ENCODE assay signal across 19 cellular contexts in genomic region chr4:1652088-1652487, GRCh38. TPM values are rescaled to one million over a fixed set of nuclear protein-coding genes. Genes with fewer than 3 reads are reported as not detected.
A peak's percentile ranks its signal among the peaks of the same experiment; 100 is the strongest.
DNase-seq lines count a peak whose midpoint lies in the region; ATAC-seq, FAIRE-seq and TF ChIP-seq lines count a peak whose summit lies in the region.
"Had no signal": no experiment of that assay in that cellular context is flagged by ENCODE, and none has a peak within 500 bp of the region (broad histone marks: within the 10 kb centered on the region; RNA-seq: fewer than 3 reads in every experiment).

No MANE protein-coding gene starts in this region.

- peak overlapping the region; percentile 19 for H3K23ac ChIP-seq in trophoblast cell (ENCODE audit: low read length)

- H2AFZ ChIP-seq in HepG2 (ENCODE audit: low read length) (no peak overlapping the region), trophoblast cell (ENCODE audit: insufficient read depth, low read length, poor library complexity) (no peak overlapping the region)
- H2AFZ ChIP-seq: GM23248 had no signal

- H4K8ac ChIP-seq in trophoblast cell (ENCODE audit: low read depth, low read length): no peak overlapping the region

- H3K36me3 ChIP-seq in HepG2 (replicated peaks in 1 of 2; ENCODE audit: control insufficient read depth in 1 of 2, insufficient read depth in 2 of 2, low read length in 2 of 2): no peaks in the 10 kb centered on the region
- no peaks in the 10 kb centered on the region for H3K36me3 ChIP-seq in right lobe of liver
- H3K36me3 ChIP-seq in bronchial epithelial cell (ENCODE audit: control insufficient read depth, insufficient read depth, low read length): no peaks in the 10 kb centered on the region
- no peaks in the 10 kb centered on the region for H3K36me3 ChIP-seq in trophoblast cell (ENCODE audit: control insufficient read depth in 1 of 2, insufficient read depth in 2 of 2, low read length in 2 of 2)

- CTCF ChIA-PET in HepG2 (lab: Yijun Ruan, JAX; ENCODE audit: low intra/inter-chr PET ratio, low total read pairs): no interaction called here

- no peak overlapping the region for H2AK5ac ChIP-seq in trophoblast cell (ENCODE audit: low read length)

- H2BK5ac ChIP-seq in trophoblast cell (ENCODE audit: low read depth, low read length, poor library complexity): no peak overlapping the region

- TF ChIP-seq EP300 in HepG2 (IDR thresholded peaks at IDR 0.05; ENCODE audit: low read depth in 2 of 2, low read length in 2 of 2) (no peak), HepG2 (CRISPR knock-in tag; IDR thresholded peaks at IDR 0.05; ENCODE audit: borderline replicate concordance) (no peak)

- H4K12ac ChIP-seq in trophoblast cell (ENCODE audit: low read depth, low read length): no peak overlapping the region

- H3K4me3 ChIP-seq in HepG2 (replicated peaks in 1 of 3; ENCODE audit: insufficient read depth in 1 of 3, low read depth in 2 of 3, low read length in 3 of 3) (no peak overlapping the region), right lobe of liver (no peak overlapping the region), bronchial epithelial cell (ENCODE audit: low read depth, low read length) (no peak overlapping the region), trophoblast cell (ENCODE audit: low read depth, low read length) (peak overlapping the region; percentile 61)
- H3K4me3 ChIP-seq: A549, GM23248 had no signal

- ATAC-seq in HepG2 (no peak), right lobe of liver (no peak), HG03565 (IDR thresholded peaks at IDR 0.05; ENCODE audit: unreplicated experiment) (no peak), GM18870 (IDR thresholded peaks at IDR 0.05; ENCODE audit: unreplicated experiment) (no peak)
- ATAC-seq: A549 had no signal

- FAIRE-seq in HepG2 (lab: Jason Lieb, UNC) (peak; percentile 64), bronchial epithelial cell (lab: Jason Lieb, UNC) (peak; percentile 100)
- FAIRE-seq: A549, H54 had no signal

- in situ Hi-C loops in HepG2 (cut with HindIII; ENCODE audit: extremely low pct_ligation_motif_present, low pct_unique_long_range_greater_than_20kb): no loop called here

- no peak overlapping the region for H3K14ac ChIP-seq in trophoblast cell (ENCODE audit: low read length)

- DNase-seq in HepG2 (ENCODE audit: low spot score) (no peak), right lobe of liver (no peak), bronchial epithelial cell (ENCODE audit: low read depth) (no peak), trophoblast cell (no peak), activated gamma-delta T cell treated with Interleukin-2 at 50 U/mL for 16 hours (no peak)
- DNase-seq: AML-193; CD4-positive, alpha-beta memory T cell; DMS153; DMS79; GDM1; GM23248; HCEC 1CT; HFFc6 had no signal

- H3K27ac ChIP-seq in HepG2 (ENCODE audit: extremely low read length, insufficient read depth, low read length) (no peak overlapping the region), right lobe of liver (no peak overlapping the region), trophoblast cell (ENCODE audit: low read depth, low read length) (no peak overlapping the region)
- H3K27ac ChIP-seq: 22Rv1, A549, C4-2B, GM23248 had no signal

- no peak for TF ChIP-seq POLR2A in HepG2 (IDR thresholded peaks at IDR 0.05; ENCODE audit: insufficient read depth in 1 of 2, low read depth in 2 of 2, low read length in 2 of 2)
- no peak for TF ChIP-seq POLR2A in right lobe of liver (IDR thresholded peaks at IDR 0.05)

- no peaks in the 10 kb centered on the region for H3K4me1 ChIP-seq in HepG2 (ENCODE audit: insufficient read depth, low read length)
- no peaks in the 10 kb centered on the region for H3K4me1 ChIP-seq in right lobe of liver
- H3K4me1 ChIP-seq in trophoblast cell (ENCODE audit: control insufficient read depth in 1 of 2, insufficient read depth in 2 of 2, low read length in 2 of 2): no peaks in the 10 kb centered on the region
- H3K4me1 ChIP-seq: A549 had no signal

- H2BK120ac ChIP-seq in trophoblast cell (ENCODE audit: insufficient read depth, low read length, poor library complexity): no peak overlapping the region

- POLR2A ChIA-PET in HepG2 (lab: Yijun Ruan, JAX): no interaction called here

- TF ChIP-seq CTCF in HepG2 (CRISPR knock-in tag; IDR thresholded peaks at IDR 0.05): no peak; the same call in 1 of the 2 replicates
- no peak for TF ChIP-seq CTCF in right lobe of liver (IDR thresholded peaks at IDR 0.05)
- TF ChIP-seq CTCF in bronchial epithelial cell (IDR thresholded peaks at IDR 0.05; ENCODE audit: insufficient read depth, low read length, severe bottlenecking): no peak

- 84% methylated on average over 13 of the region's 13 CpGs for WGBS in HepG2 (ENCODE audit: low lambda C conversion rate)
- 86% methylated on average over 13 of the region's 13 CpGs for WGBS in right lobe of liver (ENCODE audit: insufficient coverage, low coverage, low lambda C conversion rate, missing lambda C conversion rate)
- over 99% methylated on average over 11 of the region's 13 CpGs for WGBS in trophoblast cell (ENCODE audit: extremely low coverage, insufficient coverage, insufficient read length)

- H3K4ac ChIP-seq in trophoblast cell (ENCODE audit: low read depth, low read length): no peak overlapping the region

- H4K20me1 ChIP-seq in HepG2 (ENCODE audit: insufficient read depth, low read length): no peaks in the 10 kb centered on the region

- H3K4me2 ChIP-seq in HepG2 (ENCODE audit: low read depth, low read length): no peak overlapping the region
- no peak overlapping the region for H3K4me2 ChIP-seq in trophoblast cell (ENCODE audit: low read length)
- H3K4me2 ChIP-seq: A549 had no signal

- H3K9me3 ChIP-seq in HepG2 (ENCODE audit: low read length) (no peaks in the 10 kb centered on the region), right lobe of liver (no peaks in the 10 kb centered on the region), trophoblast cell (ENCODE audit: insufficient read depth, low read depth, low read length) (peaks cover 13% of the 10 kb centered on the region)
- H3K9me3 ChIP-seq: A549 had no signal

- H3K79me1 ChIP-seq in trophoblast cell (ENCODE audit: low read length): no peaks in the 10 kb centered on the region

- intact Hi-C loops in HepG2 (cut with micrococcal nuclease; ENCODE audit: unreplicated experiment) (no loop called here), right lobe of liver (cut with DNase I) (no loop called here)

- no peak overlapping the region for H3K9ac ChIP-seq in HepG2 (ENCODE audit: insufficient read depth, low read depth, low read length)
- no peak overlapping the region for H3K9ac ChIP-seq in trophoblast cell (ENCODE audit: low read length)
- H3K9ac ChIP-seq: GM23248 had no signal

- H3K18ac ChIP-seq in trophoblast cell (ENCODE audit: low read length): no peak overlapping the region

- H3K79me2 ChIP-seq in HepG2 (ENCODE audit: insufficient read depth, low read length) (no peaks in the 10 kb centered on the region), trophoblast cell (ENCODE audit: control insufficient read depth, insufficient read depth, low read length, poor library complexity) (no peaks in the 10 kb centered on the region)

- TF ChIP-seq RAD21 in HepG2 (CRISPR knock-in tag; IDR thresholded peaks at IDR 0.05): no peak

- no peak overlapping the region for H4K91ac ChIP-seq in trophoblast cell (ENCODE audit: low read depth, low read length)

- H3K27me3 ChIP-seq in HepG2 (ENCODE audit: control insufficient read depth in 1 of 2, insufficient read depth in 2 of 2, low read length in 2 of 2) (no peaks in the 10 kb centered on the region), right lobe of liver (no peaks in the 10 kb centered on the region), bronchial epithelial cell (ENCODE audit: control insufficient read depth, insufficient read depth, low read length) (no peaks in the 10 kb centered on the region), trophoblast cell (ENCODE audit: insufficient read depth, low read length) (no peaks in the 10 kb centered on the region)

- no peak overlapping the region for H2BK12ac ChIP-seq in trophoblast cell (ENCODE audit: low read length)

- BruUV-seq in HepG2 (replicated peaks; lab: Mats Ljungman, UMichigan): no TSS peak

TF ChIP-seq in HepG2, 621 proteins besides CTCF, POLR2A, EP300 and RAD21 (continues in another document):
- TF ChIP-seq HNRNPL (IDR thresholded peaks at IDR 0.05; ENCODE audit: low read depth, low read length) (peak; percentile 28; the same call in 1 of the 2 replicates), NFRKB (IDR thresholded peaks at IDR 0.05) (no peak)

RNA-seq across cellular contexts. Expression of gene FAM53A, which starts 32.0 kb away (rescaled TPM):
- total RNA-seq in HepG2 (2016; rRNA removed; fragmentation: Illumina TruSeq; extraction: Trizol): 0.62 and 1.1 TPM in 2 replicates
- 1.9 TPM in 1 of 2 replicates, not detected in the other for total RNA-seq in HepG2 (2016; cell fraction: cytosol; rRNA removed; fragmentation: Illumina TruSeq; extraction: Trizol; ENCODE audit: low read depth)
- 0.22 and 0.56 TPM in 2 replicates for total RNA-seq in HepG2 (2016; cell fraction: insoluble cytoplasmic fraction; rRNA removed; fragmentation: Illumina TruSeq; extraction: Trizol)
- 0.83 and 1.1 TPM in 2 replicates for total RNA-seq in HepG2 (2016; cell fraction: membrane; rRNA removed; fragmentation: Illumina TruSeq; extraction: Trizol)
- total RNA-seq in HepG2 (2016; cell fraction: nucleus; rRNA removed; fragmentation: Illumina TruSeq; extraction: Trizol): 0.43 and 0.44 TPM in 2 replicates
- polyA plus RNA-seq in HepG2 (2011; rRNA removed): 0.46 and 0.48 TPM in 2 replicates
- 0.33 and 0.60 TPM in 2 replicates for polyA plus RNA-seq in HepG2 (2011; cell fraction: cytosol; rRNA removed)
- polyA plus RNA-seq in HepG2 (2011; cell fraction: nucleus; rRNA removed): 0.69 and 0.85 TPM in 2 replicates
- polyA plus RNA-seq in HepG2 (2012): 0.20 and 0.35 TPM in 2 replicates
- 0.21 and 0.32 TPM in 2 replicates for polyA plus RNA-seq in HepG2 (2016; cell fraction: cytosol; fragmentation: Illumina TruSeq; extraction: Trizol; ENCODE audit: low read depth)
- polyA plus RNA-seq in HepG2 (2016; cell fraction: insoluble cytoplasmic fraction; fragmentation: Illumina TruSeq; extraction: Trizol; ENCODE audit: low read depth): 0.46 and 0.47 TPM in 2 replicates
- polyA plus RNA-seq in HepG2 (2016; cell fraction: membrane; fragmentation: Illumina TruSeq; extraction: Trizol; ENCODE audit: low read depth): 0.26 and 0.55 TPM in 2 replicates
- 0.53 and 0.70 TPM in 2 replicates for polyA plus RNA-seq in HepG2 (2016; cell fraction: nucleus; fragmentation: Illumina TruSeq; extraction: Trizol; ENCODE audit: insufficient read depth, low read depth)
- 0.62 and 1.6 TPM in 2 replicates for polyA minus RNA-seq in HepG2 (2011; rRNA and poly(A)+ RNA removed; ENCODE audit: low replicate concordance)
- not detected in 2 replicates for polyA minus RNA-seq in HepG2 (2011; cell fraction: cytosol; rRNA and poly(A)+ RNA removed)
- polyA minus RNA-seq in HepG2 (2011; cell fraction: nucleus; rRNA and poly(A)+ RNA removed): 0.13 and 0.50 TPM in 2 replicates
- 1 to 10 TPM in 2 of 6 experiments, under 1 TPM in 4; 0.56 to 3.5 (median 0.74) TPM for total RNA-seq in right lobe of liver
- total RNA-seq in bronchial epithelial cell: 0.64 and 0.79 TPM in 2 replicates
- polyA plus RNA-seq in trophoblast cell (2013): 0.29 and 0.31 TPM in 2 replicates
